8 cellular contexts compared by ENCODE assay signal in the genomic region with DNA sequence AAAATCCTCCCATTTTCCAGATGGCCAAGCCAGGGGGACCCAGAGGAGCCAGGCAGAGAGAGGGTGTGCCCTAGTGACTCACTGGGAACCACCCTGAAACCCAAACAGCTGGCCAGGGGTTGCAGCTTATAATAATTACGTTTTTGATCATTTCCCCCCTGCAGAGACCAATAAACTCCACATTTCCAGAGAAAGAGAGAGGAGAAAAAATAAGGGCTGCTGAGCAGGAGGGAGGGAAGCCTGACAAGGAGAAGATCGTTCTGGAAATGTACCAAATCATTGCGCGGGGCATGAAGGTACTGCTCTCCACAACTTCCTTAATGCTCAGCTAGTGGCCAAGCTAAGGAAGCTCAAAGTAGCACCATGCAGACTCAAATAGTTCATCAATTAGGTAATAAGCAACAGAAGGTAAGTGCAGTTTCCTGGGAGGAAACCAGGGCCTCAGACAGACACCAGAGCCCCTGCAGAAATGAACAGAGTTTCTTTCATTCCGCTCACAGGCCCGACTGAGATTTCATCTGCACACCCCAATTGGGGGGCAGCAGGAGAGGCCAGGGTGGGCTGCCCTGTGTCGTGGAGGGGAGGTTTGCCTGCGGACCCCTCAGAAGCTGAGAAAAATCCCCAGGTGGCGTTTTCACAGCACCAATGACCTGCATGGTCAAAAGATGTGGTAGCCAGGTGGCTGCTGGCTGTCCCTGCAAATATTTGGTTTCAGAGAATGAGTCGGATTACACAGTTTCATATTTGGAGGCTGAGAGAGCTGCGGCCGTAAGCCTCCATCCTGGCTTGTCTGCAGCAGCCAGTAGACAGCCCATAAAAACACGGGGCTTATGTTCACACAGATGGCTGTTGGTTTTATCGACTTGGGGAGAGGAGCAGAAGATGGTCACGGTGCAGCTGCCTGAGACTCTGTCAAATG.
DNase-seq lines count a peak whose midpoint lies in the region; ATAC-seq and TF ChIP-seq lines count a peak whose summit lies in the region.

No MANE protein-coding gene starts in this region.

- peak overlapping the region; percentile 42 for H3K27ac ChIP-seq in hepatocyte

- H3K4me1 ChIP-seq in hepatocyte (ENCODE audit: insufficient read depth) = peaks cover 15% of the 10 kb centered on the region

- no peaks in the 10 kb centered on the region for H4K20me1 ChIP-seq in hepatocyte (ENCODE audit: insufficient read depth, poor library complexity, severe bottlenecking)

- no peak for TF ChIP-seq CTCF in hepatocyte (IDR thresholded peaks at IDR 0.05; ENCODE audit: poor library complexity)

- no peaks in the 10 kb centered on the region for H3K27me3 ChIP-seq in hepatocyte

- H3K36me3 ChIP-seq in hepatocyte (replicated peaks; ENCODE audit: insufficient read depth, low read depth) = no peaks in the 10 kb centered on the region

- H3K9me3 ChIP-seq in hepatocyte (ENCODE audit: low read depth) = no peaks in the 10 kb centered on the region

- H3K4me3 ChIP-seq in hepatocyte = no peak overlapping the region

- H3K9me2 ChIP-seq in hepatocyte (replicated peaks; ENCODE audit: insufficient read depth) = no peaks in the 10 kb centered on the region

- H3K79me2 ChIP-seq in hepatocyte = no peaks in the 10 kb centered on the region

- DNase-seq in RPMI8226 (peak; percentile 26), hepatocyte (ENCODE audit: low spot score) (no peak), NCI-H2029 treated with DMSO at 0.1 percent for 48 hours (lab: John Stamatoyannopoulos, UW) (no peak), DMS153 (lab: John Stamatoyannopoulos, UW) (no peak), NCI-H510A (lab: John Stamatoyannopoulos, UW) (no peak)
- no peak for DNase-seq in stimulated activated CD4-positive, alpha-beta T cell treated with anti-CD3 and anti-CD28 coated beads, Interleukin-12 subunit alpha, Interleukin-12 subunit beta, amount 100 ng/mL, for 4 hours

- peak; percentile 42 for ATAC-seq in GM18505 (IDR thresholded peaks at IDR 0.05; ENCODE audit: unreplicated experiment)
- ATAC-seq in HG02759 (IDR thresholded peaks at IDR 0.05; ENCODE audit: unreplicated experiment) = peak; percentile 52

- WGBS in hepatocyte (ENCODE audit: low lambda C conversion rate, missing lambda C conversion rate) = 58% methylated on average over 15 of the region's 15 CpGs

- no peak for TF ChIP-seq POLR2A in GM18505 (IDR thresholded peaks at IDR 0.05; ENCODE audit: borderline replicate concordance, extremely low read depth, insufficient read depth, insufficient read length)

- no peak overlapping the region for H2AFZ ChIP-seq in hepatocyte

- no peak overlapping the region for H3K4me2 ChIP-seq in hepatocyte
